In the genomic region with DNA sequence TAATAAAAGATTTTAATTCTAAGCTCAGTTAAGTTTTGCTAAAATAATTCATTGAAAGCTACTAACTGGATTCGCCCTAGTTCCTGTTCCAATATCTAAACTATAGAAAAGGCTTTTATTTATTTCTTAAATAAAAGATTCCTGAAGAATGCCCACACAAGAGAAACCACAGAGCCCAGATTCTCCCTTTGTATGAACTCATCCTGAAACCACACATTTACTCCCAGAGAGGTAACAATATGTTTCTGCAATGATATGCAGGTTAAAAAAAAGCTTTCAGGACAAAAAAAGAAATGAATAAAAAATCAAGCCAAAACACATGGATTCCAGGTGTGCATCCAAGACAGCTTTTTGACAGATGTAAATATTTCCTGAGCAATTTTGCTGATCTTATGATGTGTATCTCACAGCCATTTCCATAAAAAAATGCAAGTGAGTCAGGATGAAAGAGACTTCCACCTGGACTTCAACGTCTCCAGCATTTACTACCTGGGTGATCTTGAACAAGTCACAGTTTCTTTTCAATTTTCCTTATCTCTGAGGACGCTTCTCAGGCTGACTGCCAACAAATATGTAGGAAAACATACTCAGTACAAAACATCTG, we compare ENCODE assay signal across 16 cellular contexts.
A peak's percentile ranks its signal among the peaks of the same experiment; 100 is the strongest.
DNase-seq lines count a peak whose midpoint lies in the region; ATAC-seq and TF ChIP-seq lines count a peak whose summit lies in the region.
"Had no signal": no experiment of that assay in that cellular context is flagged by ENCODE, and none has a peak within 500 bp of the region (broad histone marks: within the 10 kb centered on the region; RNA-seq: fewer than 3 reads in every experiment).

No MANE protein-coding gene starts in this region.

- H2AK9ac ChIP-seq in IMR-90 (replicated peaks; ENCODE audit: low read depth, low read length, poor library complexity) = no peak overlapping the region

- H3K27ac ChIP-seq in IMR-90 (ENCODE audit: insufficient read depth, low read length) = no peak overlapping the region
- no peak overlapping the region for H3K27ac ChIP-seq in gastroesophageal sphincter
- H3K27ac ChIP-seq in ascending aorta = no peak overlapping the region
- H3K27ac ChIP-seq: BLaER1 treated with 17β-estradiol and CSF1 and Interleukin-3, amounts not matched to agents 10 nM and 100 nM; SJSA1 had no signal

- H4K5ac ChIP-seq in IMR-90 (ENCODE audit: low read depth, low read length) = no peak overlapping the region

- H3K4me2 ChIP-seq in IMR-90 (ENCODE audit: low read depth, low read length) = no peak overlapping the region
- H3K4me2 ChIP-seq: BLaER1 treated with 17β-estradiol and CSF1 and Interleukin-3, amounts not matched to agents 10 nM and 100 nM had no signal

- H4K8ac ChIP-seq in IMR-90 (ENCODE audit: low read depth in 2 of 2, low read length in 2 of 2) = no peak overlapping the region

- no peak overlapping the region for H2AFZ ChIP-seq in IMR-90 (replicated peaks; ENCODE audit: low read length, poor library complexity)

- TF ChIP-seq EP300 in gastroesophageal sphincter (IDR thresholded peaks at IDR 0.05) = no peak

- TF ChIP-seq RAD21 in IMR-90 (IDR thresholded peaks at IDR 0.05; ENCODE audit: low read length) = no peak

- H3K79me1 ChIP-seq in IMR-90 (ENCODE audit: low read depth in 1 of 2, low read length in 2 of 2) = no peaks in the 10 kb centered on the region

- H3K9me1 ChIP-seq in IMR-90 (ENCODE audit: insufficient read depth, low read length) = no peaks in the 10 kb centered on the region

- POLR2A ChIA-PET in IMR-90 (lab: Charles Lee; ENCODE audit: unreplicated experiment) = no interaction called here

- TF ChIP-seq CTCF in IMR-90 (conservative IDR thresholded peaks at IDR 0.05; ENCODE audit: low read depth, low read length) (no peak), gastroesophageal sphincter (IDR thresholded peaks at IDR 0.05) (no peak), ascending aorta (IDR thresholded peaks at IDR 0.05) (no peak)

- no peak overlapping the region for H3K14ac ChIP-seq in IMR-90 (replicated peaks; ENCODE audit: low read depth, low read length)

- ATAC-seq in IMR-90 (ENCODE audit: low read depth) = no peak
- no peak for ATAC-seq in gastroesophageal sphincter

- no peak overlapping the region for H3K18ac ChIP-seq in IMR-90 (ENCODE audit: low read depth, low read length)

- no TSS peak for BruUV-seq in IMR-90 (replicated peaks; lab: Mats Ljungman, UMichigan)

- dilution Hi-C loops in IMR-90 (cut with HindIII; ENCODE audit: low sequenced_read_pairs, unreplicated experiment) = no loop called here

- H4K20me1 ChIP-seq in IMR-90 (ENCODE audit: insufficient read depth, low read length) = no peaks in the 10 kb centered on the region
- H4K20me1 ChIP-seq: BLaER1 treated with 17β-estradiol and CSF1 and Interleukin-3, amounts not matched to agents 10 nM and 100 nM had no signal

- H3K9me3 ChIP-seq in IMR-90 (ENCODE audit: control insufficient read depth, insufficient read depth, low read length) (no peaks in the 10 kb centered on the region), gastroesophageal sphincter (no peaks in the 10 kb centered on the region), ascending aorta (no peaks in the 10 kb centered on the region)
- H3K9me3 ChIP-seq: SJSA1 had no signal

- H2BK5ac ChIP-seq in IMR-90 (ENCODE audit: low read depth, low read length, poor library complexity, severe bottlenecking) = no peak overlapping the region

- H3K23ac ChIP-seq in IMR-90 (ENCODE audit: low read depth, low read length) = no peak overlapping the region

- H3K56ac ChIP-seq in IMR-90 (ENCODE audit: extremely low read depth, insufficient read depth, low read length) = no peak overlapping the region

- in situ Hi-C loops in IMR-90 (cut with MboI; ENCODE audit: low sequenced_read_pairs) = no loop called here

- no peak overlapping the region for H2BK20ac ChIP-seq in IMR-90 (ENCODE audit: low read depth, low read length)

- H3K4ac ChIP-seq in IMR-90 (ENCODE audit: low read depth, low read length) = no peak overlapping the region

- H3K4me1 ChIP-seq in IMR-90 (ENCODE audit: control insufficient read depth, insufficient read depth, low read length) = peaks cover 2% of the 10 kb centered on the region; the same call in 1 of the 2 replicates
- H3K4me1 ChIP-seq in gastroesophageal sphincter = no peaks in the 10 kb centered on the region
- no peaks in the 10 kb centered on the region for H3K4me1 ChIP-seq in ascending aorta
- H3K4me1 ChIP-seq: BLaER1 treated with 17β-estradiol and CSF1 and Interleukin-3, amounts not matched to agents 10 nM and 100 nM had no signal

- TF ChIP-seq POLR2A in IMR-90 (IDR thresholded peaks at IDR 0.05; ENCODE audit: low read depth, low read length) (no peak), gastroesophageal sphincter (IDR thresholded peaks at IDR 0.05) (no peak)

- no CpG with 5 or more reads among the region's 3 CpGs for WGBS in IMR-90 (ENCODE audit: extremely low coverage in 2 of 2, insufficient read length in 1 of 2), 2 experiments
- 71 to 81% methylated on average over 3 of the region's 3 CpGs for WGBS in gastroesophageal sphincter (ENCODE audit: low coverage in 1 of 2), 2 donors

- DNase-seq in A172 (ENCODE audit: low spot score) (peak; percentile 40), IMR-90 (peak; percentile 33), astrocyte of the hippocampus (ENCODE audit: low read depth, low spot score) (peak; percentile 18), kidney glomerular epithelial cell (lab: John Stamatoyannopoulos, UW) (peak; percentile 81), SW480 (ENCODE audit: low spot score) (no peak), ascending aorta (ENCODE audit: low spot score in 2 of 2) (no peak)
- DNase-seq in activated naive CD4-positive, alpha-beta T cell treated with anti-CD3 and anti-CD28 coated beads, Interleukin-2, amount 50 U/mL, for 16 hours = no peak
- DNase-seq: 8988T, MV-4-11, NCI-H1417, NCI-H187 treated with DMSO at 0.1 percent for 48 hours, NCI-H446, NCI-H748 treated with DMSO at 0.1 percent for 48 hours had no signal

- H3K4me3 ChIP-seq in IMR-90 (ENCODE audit: insufficient read depth, low read depth, low read length) (no peak overlapping the region), gastroesophageal sphincter (no peak overlapping the region), ascending aorta (no peak overlapping the region)
- H3K4me3 ChIP-seq: BLaER1 treated with 17β-estradiol and CSF1 and Interleukin-3, amounts not matched to agents 10 nM and 100 nM; SJSA1 had no signal

- no peaks in the 10 kb centered on the region for H3K27me3 ChIP-seq in IMR-90 (ENCODE audit: control insufficient read depth, insufficient read depth, low read length)
- H3K27me3 ChIP-seq in gastroesophageal sphincter = no peaks in the 10 kb centered on the region
- H3K27me3 ChIP-seq in ascending aorta = no peaks in the 10 kb centered on the region
- H3K27me3 ChIP-seq: BLaER1 treated with 17β-estradiol and CSF1 and Interleukin-3, amounts not matched to agents 10 nM and 100 nM; SJSA1 had no signal

- intact Hi-C loops in IMR-90 (cut with micrococcal nuclease) (loop anchor here (5.0 to 10.0 kb wide), 4 partner anchors 317 to 1017 kb away; no protein-coding TSS in a partner anchor), ascending aorta (cut with DNase I) (no loop called here)

- H3K36me3 ChIP-seq in IMR-90 (ENCODE audit: control insufficient read depth, insufficient read depth, low read length) (no peaks in the 10 kb centered on the region), gastroesophageal sphincter (no peaks in the 10 kb centered on the region), ascending aorta (no peaks in the 10 kb centered on the region)
- H3K36me3 ChIP-seq: BLaER1 treated with 17β-estradiol and CSF1 and Interleukin-3, amounts not matched to agents 10 nM and 100 nM; SJSA1 had no signal

- H2AK5ac ChIP-seq in IMR-90 (ENCODE audit: low read depth, low read length) = no peak overlapping the region

- no peak overlapping the region for H2BK15ac ChIP-seq in IMR-90 (ENCODE audit: low read depth, low read length)

- CTCF ChIA-PET in IMR-90 (lab: Yijun Ruan, JAX) = no interaction called here

- no peak overlapping the region for H2BK120ac ChIP-seq in IMR-90 (ENCODE audit: low read depth, low read length)

- no peak overlapping the region for H4K91ac ChIP-seq in IMR-90 (ENCODE audit: insufficient read depth, low read depth, low read length)

- no peak overlapping the region for H3K9ac ChIP-seq in IMR-90 (ENCODE audit: low read depth, low read length)
- H3K9ac ChIP-seq: BLaER1 treated with 17β-estradiol and CSF1 and Interleukin-3, amounts not matched to agents 10 nM and 100 nM had no signal

TF ChIP-seq in IMR-90, 13 proteins besides CTCF, POLR2A, EP300 and RAD21:
- TF ChIP-seq RFX5 (IDR thresholded peaks at IDR 0.05; ENCODE audit: low read depth, low read length) (no peak), MAZ (IDR thresholded peaks at IDR 0.05; ENCODE audit: borderline replicate concordance, low read depth, low read length) (no peak), CEBPB (IDR thresholded peaks at IDR 0.05; ENCODE audit: low read depth, low read length) (no peak), SMC3 (IDR thresholded peaks at IDR 0.05; ENCODE audit: low read depth, low read length) (no peak), FOS (IDR thresholded peaks at IDR 0.05; ENCODE audit: low read depth, low read length) (no peak), MXI1 (IDR thresholded peaks at IDR 0.05; ENCODE audit: borderline replicate concordance, low read depth, low read length) (no peak)
- TF ChIP-seq, protein P1, sequence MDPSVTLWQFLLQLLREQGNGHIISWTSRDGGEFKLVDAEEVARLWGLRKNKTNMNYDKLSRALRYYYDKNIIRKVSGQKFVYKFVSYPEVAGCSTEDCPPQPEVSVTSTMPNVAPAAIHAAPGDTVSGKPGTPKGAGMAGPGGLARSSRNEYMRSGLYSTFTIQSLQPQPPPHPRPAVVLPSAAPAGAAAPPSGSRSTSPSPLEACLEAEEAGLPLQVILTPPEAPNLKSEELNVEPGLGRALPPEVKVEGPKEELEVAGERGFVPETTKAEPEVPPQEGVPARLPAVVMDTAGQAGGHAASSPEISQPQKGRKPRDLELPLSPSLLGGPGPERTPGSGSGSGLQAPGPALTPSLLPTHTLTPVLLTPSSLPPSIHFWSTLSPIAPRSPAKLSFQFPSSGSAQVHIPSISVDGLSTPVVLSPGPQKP (IDR thresholded peaks at IDR 0.05; ENCODE audit: borderline replicate concordance, low read depth, low read length) = no peak
- TF ChIP-seq, protein P2, sequence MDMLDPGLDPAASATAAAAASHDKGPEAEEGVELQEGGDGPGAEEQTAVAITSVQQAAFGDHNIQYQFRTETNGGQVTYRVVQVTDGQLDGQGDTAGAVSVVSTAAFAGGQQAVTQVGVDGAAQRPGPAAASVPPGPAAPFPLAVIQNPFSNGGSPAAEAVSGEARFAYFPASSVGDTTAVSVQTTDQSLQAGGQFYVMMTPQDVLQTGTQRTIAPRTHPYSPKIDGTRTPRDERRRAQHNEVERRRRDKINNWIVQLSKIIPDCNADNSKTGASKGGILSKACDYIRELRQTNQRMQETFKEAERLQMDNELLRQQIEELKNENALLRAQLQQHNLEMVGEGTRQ (IDR thresholded peaks at IDR 0.05; ENCODE audit: low read depth, low read length) = no peak
TF ChIP-seq in IMR-90: peak in this region for 0.

Comparison
In these comparisons a context has a peak if more than half of its experiments do, and no peak if none do; other contexts are left out.
1. DNase-seq: peak in A172 (single experiment), IMR-90 (single experiment), astrocyte of the hippocampus (single experiment) and kidney glomerular epithelial cell (single experiment); none in SW480 (single experiment), ascending aorta (0 of 2) and activated naive CD4-positive, alpha-beta T cell treated with anti-CD3 and anti-CD28 coated beads, Interleukin-2, amount 50 U/mL, for 16 hours (single experiment).